In the genomic region with DNA sequence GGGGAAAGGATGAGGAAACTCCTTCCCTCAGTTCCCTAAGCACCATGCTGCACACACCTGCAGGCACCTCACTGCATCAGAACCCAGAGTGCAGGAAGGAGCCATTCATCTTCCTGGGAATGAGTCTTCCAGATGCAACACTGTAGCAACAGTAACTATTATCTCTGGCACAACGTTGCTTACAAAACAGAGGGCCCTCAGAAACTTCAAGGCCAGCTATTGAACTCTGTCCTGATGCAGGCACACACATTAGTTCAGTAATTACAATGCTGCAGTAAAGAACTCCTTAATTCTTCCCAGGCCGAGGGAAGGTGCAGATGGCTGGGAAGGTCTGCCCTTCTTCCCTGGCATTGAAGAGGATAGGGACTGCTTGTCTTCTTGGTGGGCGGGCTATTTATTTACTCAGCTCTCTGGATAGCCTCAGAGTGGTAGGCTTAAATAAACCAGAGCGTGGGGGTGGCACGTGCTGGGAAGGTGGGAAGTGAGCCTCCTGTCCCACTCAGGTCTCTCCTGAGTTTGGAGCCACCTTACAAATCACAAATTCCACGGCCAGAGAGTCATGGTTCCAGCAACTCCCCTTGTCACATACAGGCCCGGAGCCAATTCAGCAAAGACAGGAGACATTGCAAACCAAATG, we compare ENCODE assay signal across 14 cellular contexts.
"Had no signal": no experiment of that assay in that cellular context is flagged by ENCODE, and none has a peak within 500 bp of the region (broad histone marks: within the 10 kb centered on the region; RNA-seq: fewer than 3 reads in every experiment).

No MANE protein-coding gene starts in this region.

- ATAC-seq: activated CD4-positive, CD25-positive, alpha-beta regulatory T cell treated with anti-CD3 and anti-CD28 coated beads, Interleukin-2, amount 50 U/mL, for 24 hours; effector memory CD8-positive, alpha-beta T cell; naive thymus-derived CD8-positive, alpha-beta T cell; stimulated activated memory B cell treated with anti-CD40 and anti-IgM and Interleukin-4, amounts not matched to agents 10 μg/mL and 1 μg/mL and 100 μg/mL, for 72 hours had no signal

- H3K27me3 ChIP-seq: brain microvascular endothelial cell, tibial artery, uterus had no signal

- H3K4me3 ChIP-seq: left ventricle myocardium inferior, tibial artery, uterus had no signal

- H3K9me3 ChIP-seq: left ventricle myocardium inferior, tibial artery, uterus had no signal

- H3K27ac ChIP-seq: brain microvascular endothelial cell, epithelial cell of prostate, left ventricle myocardium inferior, tibial artery, uterus had no signal

- H3K36me3 ChIP-seq: brain microvascular endothelial cell, left ventricle myocardium inferior, tibial artery, uterus had no signal

- DNase-seq: activated CD4-positive, alpha-beta T cell treated with anti-CD3 and anti-CD28 coated beads, Interleukin-2, amount 50 U/mL, for 1 hour; activated naive CD8-positive, alpha-beta T cell treated with anti-CD3 and anti-CD28 coated beads for 36 hours; brain microvascular endothelial cell; effector memory CD8-positive, alpha-beta T cell; hippocampal formation; kidney; left ventricle myocardium inferior; naive thymus-derived CD8-positive, alpha-beta T cell; stimulated activated CD4-positive, alpha-beta T cell treated with anti-CD3 and anti-CD28 coated beads, Interleukin-2, amount 100 ng/mL, for 48 hours; tibial artery; uterus had no signal
